In the genomic region with DNA sequence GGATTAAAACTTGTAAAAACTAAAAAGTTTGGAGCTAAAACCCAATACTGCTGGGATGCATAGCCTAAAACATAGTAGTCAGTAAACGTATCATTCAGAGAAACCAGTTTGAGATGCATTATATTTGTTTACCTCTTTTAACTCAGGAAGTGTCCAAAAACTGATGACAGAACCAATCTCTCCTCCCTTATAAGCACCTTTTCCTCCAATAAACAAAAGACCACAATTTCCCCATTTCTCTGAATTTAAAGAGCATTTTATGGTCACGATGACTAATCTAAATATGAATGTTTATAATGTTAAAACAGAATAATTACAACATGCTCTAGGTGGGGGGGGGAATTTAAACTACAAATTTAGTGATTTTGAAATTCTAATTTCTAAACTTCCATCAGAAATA, we compare ENCODE assay signal across 12 cellular contexts.
"Had no signal": no experiment of that assay in that cellular context is flagged by ENCODE, and none has a peak within 500 bp of the region (broad histone marks: within the 10 kb centered on the region; RNA-seq: fewer than 3 reads in every experiment).

No MANE protein-coding gene starts in this region.

- H3K27ac Mint-ChIP-seq: activated CD8-positive, alpha-beta T cell treated with anti-CD3 and anti-CD28 coated beads, Interleukin-2, amount 10 ng/mL, durations not matched to agents 7 days and 5 days; activated naive CD4-positive, alpha-beta T cell treated with anti-CD3 and anti-CD28 coated beads for 36 hours; mesothelial cell of epicardium; neural progenitor cell had no signal

- ATAC-seq: activated CD8-positive, alpha-beta T cell treated with anti-CD3 and anti-CD28 coated beads, Interleukin-2, amount 10 ng/mL, durations not matched to agents 7 days and 5 days; gastroesophageal sphincter; lower lobe of right lung; pancreas had no signal

- DNase-seq: activated CD8-positive, alpha-beta T cell treated with anti-CD3 and anti-CD28 coated beads, Interleukin-2, amount 10 ng/mL, durations not matched to agents 7 days and 5 days; activated naive CD4-positive, alpha-beta T cell treated with anti-CD3 and anti-CD28 coated beads for 36 hours; caudate nucleus; effector memory CD4-positive, alpha-beta T cell; pancreas; stimulated activated CD4-positive, alpha-beta T cell treated with anti-CD3 and anti-CD28 coated beads, Interleukin-2, amount 100 ng/mL, for 48 hours; stimulated activated naive CD4-positive, alpha-beta T cell treated with Interleukin-2 at 50 U/mL for 16 hours had no signal

- H3K4me3 ChIP-seq: coronary artery, gastroesophageal sphincter, lower lobe of right lung, neural progenitor cell, pancreas had no signal

- H3K4me3 Mint-ChIP-seq: activated CD8-positive, alpha-beta T cell treated with anti-CD3 and anti-CD28 coated beads, Interleukin-2, amount 10 ng/mL, durations not matched to agents 7 days and 5 days; activated naive CD4-positive, alpha-beta T cell treated with anti-CD3 and anti-CD28 coated beads for 36 hours; mesothelial cell of epicardium; neural progenitor cell had no signal

- H3K27me3 ChIP-seq: gastroesophageal sphincter, neural progenitor cell, pancreas had no signal

- H3K9me3 Mint-ChIP-seq: activated naive CD4-positive, alpha-beta T cell treated with anti-CD3 and anti-CD28 coated beads for 36 hours; mesothelial cell of epicardium; neural progenitor cell had no signal

- H3K4me1 ChIP-seq: gastroesophageal sphincter, lower lobe of right lung, neural progenitor cell, pancreas had no signal

- H3K27ac ChIP-seq: coronary artery, gastroesophageal sphincter, lower lobe of right lung, neural progenitor cell, pancreas had no signal

- H3K4me1 Mint-ChIP-seq: mesothelial cell of epicardium, neural progenitor cell had no signal

- H3K9me3 ChIP-seq: gastroesophageal sphincter, lower lobe of right lung, pancreas had no signal
